ENCODE assay signal across 21 cellular contexts in genomic region chr5:56354836-56355235, GRCh38.
DNase-seq lines count a peak whose midpoint lies in the region; ATAC-seq and TF ChIP-seq lines count a peak whose summit lies in the region.
"Had no signal": no experiment of that assay in that cellular context is flagged by ENCODE, and none has a peak within 500 bp of the region (broad histone marks: within the 10 kb centered on the region; RNA-seq: fewer than 3 reads in every experiment).

No MANE protein-coding gene starts in this region.

- no peak overlapping the region for H3K14ac ChIP-seq in mesenchymal stem cell (ENCODE audit: low read length in 2 of 2)

- 100% methylated on average over 3 of the region's 4 CpGs for WGBS in mesenchymal stem cell

- H2BK12ac ChIP-seq in mesenchymal stem cell (ENCODE audit: low read length in 2 of 2): no peak overlapping the region

- H3K36me3 ChIP-seq in BLaER1 treated with 17β-estradiol and CSF1 and Interleukin-3, amounts not matched to agents 10 nM and 100 nM: no peaks in the 10 kb centered on the region; a peak in 2 of 22 replicates
- H3K36me3 ChIP-seq in mesenchymal stem cell (ENCODE audit: control insufficient read depth in 1 of 2, insufficient read depth in 2 of 2, low read depth in 1 of 2, low read length in 2 of 2) (no peaks in the 10 kb centered on the region), brain microvascular endothelial cell (replicated peaks) (no peaks in the 10 kb centered on the region)

- no peak overlapping the region for H3K23ac ChIP-seq in mesenchymal stem cell (ENCODE audit: low read length in 2 of 2)

- H3K9ac ChIP-seq in BLaER1 treated with 17β-estradiol and CSF1 and Interleukin-3, amounts not matched to agents 10 nM and 100 nM: no peak overlapping the region
- no peak overlapping the region for H3K9ac ChIP-seq in mesenchymal stem cell (ENCODE audit: low read length)

- peaks cover 25% of the 10 kb centered on the region for H3K4me1 Mint-ChIP-seq in activated naive CD8-positive, alpha-beta T cell (ENCODE audit: low read depth)
- H3K4me1 Mint-ChIP-seq in activated naive CD8-positive, alpha-beta T cell treated with anti-CD3 and anti-CD28 coated beads for 36 hours: peaks cover 39% of the 10 kb centered on the region
- peaks cover 57% of the 10 kb centered on the region for H3K4me1 Mint-ChIP-seq in activated naive CD8-positive, alpha-beta T cell treated with anti-CD3 and anti-CD28 coated beads, Interleukin-2, amount 50 U/mL, for 24 hours
- peaks cover 78% of the 10 kb centered on the region for H3K4me1 Mint-ChIP-seq in Calu3 (ENCODE audit: low read depth, unreplicated experiment)

- no TSS peak for BruUV-seq in Calu3 (replicated peaks; lab: Mats Ljungman, UMichigan)

- peaks cover 0 to 38% (median 13%) of the 10 kb centered on the region in 11 experiments; a peak in 13 of 22 replicates for H3K9me3 ChIP-seq in BLaER1 treated with 17β-estradiol and CSF1 and Interleukin-3, amounts not matched to agents 10 nM and 100 nM (replicated peaks in 1 of 11)
- no peaks in the 10 kb centered on the region for H3K9me3 ChIP-seq in mesenchymal stem cell (ENCODE audit: control insufficient read depth, low read length)

- ATAC-seq in activated naive CD8-positive, alpha-beta T cell treated with anti-CD3 and anti-CD28 coated beads, Interleukin-2, amount 50 U/mL, for 24 hours: no peak
- ATAC-seq in GM21576 (IDR thresholded peaks at IDR 0.05; ENCODE audit: unreplicated experiment): no peak
- ATAC-seq: GM12878, GM23338 had no signal

- in situ Hi-C loops in brain microvascular endothelial cell (cut with HindIII; ENCODE audit: low pct_ligation_motif_present, low sequenced_read_pairs): no loop called here

- peaks cover 46 to 100% (median 95%) of the 10 kb centered on the region in 10 experiments for H3K4me1 ChIP-seq in BLaER1 treated with 17β-estradiol and CSF1 and Interleukin-3, amounts not matched to agents 10 nM and 100 nM
- H3K4me1 ChIP-seq in mesenchymal stem cell (ENCODE audit: control insufficient read depth, insufficient read depth, low read depth, low read length): peaks cover 6% of the 10 kb centered on the region

- H2AK5ac ChIP-seq in mesenchymal stem cell (ENCODE audit: low read length, severe bottlenecking): peak overlapping the region; percentile 27

- intact Hi-C loops in Calu3 (cut with micrococcal nuclease; ENCODE audit: unreplicated experiment): loop anchor here (5.0 kb wide), 4 partner anchors 52 to 462 kb away; partner anchors contain the start of gene MAP3K1

- TF ChIP-seq CTCF in brain microvascular endothelial cell (IDR thresholded peaks at IDR 0.05; ENCODE audit: low read depth, low read length, missing control alignments): no peak
- TF ChIP-seq CTCF in Calu3 (IDR thresholded peaks at IDR 0.05; ENCODE audit: unreplicated experiment): no peak

- CTCF ChIA-PET in Calu3 (lab: Charles Lee): no interaction called here

- H2AFZ ChIP-seq in mesenchymal stem cell (ENCODE audit: low read depth, low read length): no peak overlapping the region
- H2AFZ ChIP-seq: GM23338 had no signal

- H2BK15ac ChIP-seq in mesenchymal stem cell (ENCODE audit: low read depth, poor library complexity, severe bottlenecking): no peak overlapping the region

- no peak for DNase-seq in activated naive CD8-positive, alpha-beta T cell treated with anti-CD3 and anti-CD28 coated beads for 36 hours
- DNase-seq in activated naive CD8-positive, alpha-beta T cell treated with anti-CD3 and anti-CD28 coated beads, Interleukin-2, amount 50 U/mL, for 24 hours: no peak
- DNase-seq in mesenchymal stem cell (no peak), brain microvascular endothelial cell (no peak), Calu3 (no peak)
- DNase-seq: 8988T; C1 segment of cervical spinal cord; CD4-positive, alpha-beta T cell; DMS 273 treated with DMSO at 0.1 percent for 48 hours; DMS53; DND-41; EL; HCEC 1CT; IMR-90; KBM-7 had no signal

- no peak overlapping the region for H2BK120ac ChIP-seq in mesenchymal stem cell (ENCODE audit: low read depth, low read length)

- no peaks in the 10 kb centered on the region for H3K9me3 Mint-ChIP-seq in activated naive CD8-positive, alpha-beta T cell (ENCODE audit: low read depth)
- no peaks in the 10 kb centered on the region for H3K9me3 Mint-ChIP-seq in activated naive CD8-positive, alpha-beta T cell treated with anti-CD3 and anti-CD28 coated beads for 36 hours
- H3K9me3 Mint-ChIP-seq in activated naive CD8-positive, alpha-beta T cell treated with anti-CD3 and anti-CD28 coated beads, Interleukin-2, amount 50 U/mL, for 24 hours: peaks cover 4% of the 10 kb centered on the region
- H3K9me3 Mint-ChIP-seq in Calu3 (ENCODE audit: low read depth, unreplicated experiment): no peaks in the 10 kb centered on the region
- H3K9me3 Mint-ChIP-seq: CD4-positive, alpha-beta T cell; GM23338 had no signal

- peak overlapping the region; percentile 25 for H2BK5ac ChIP-seq in mesenchymal stem cell (ENCODE audit: low read depth, low read length, poor library complexity, severe bottlenecking)

- H3K4me3 ChIP-seq in BLaER1 treated with 17β-estradiol and CSF1 and Interleukin-3, amounts not matched to agents 10 nM and 100 nM: no peak overlapping the region
- H3K4me3 ChIP-seq in mesenchymal stem cell (ENCODE audit: insufficient read depth in 1 of 2, low read depth in 1 of 2, low read length in 2 of 2): no peak overlapping the region
- H3K4me3 ChIP-seq in brain microvascular endothelial cell (ENCODE audit: low read depth, low read length): no peak overlapping the region
- H3K4me3 ChIP-seq: GM12878, GM23338 had no signal

- no peak overlapping the region for H3K4ac ChIP-seq in mesenchymal stem cell (ENCODE audit: low read depth in 1 of 2, low read length in 2 of 2)

- H3K4me2 ChIP-seq in BLaER1 treated with 17β-estradiol and CSF1 and Interleukin-3, amounts not matched to agents 10 nM and 100 nM: peak overlapping the region in 7 of 11 experiments; percentile 7 to 90 (median 73); a peak in 12 of 22 replicates
- H3K4me2 ChIP-seq in mesenchymal stem cell (ENCODE audit: low read length, poor library complexity, severe bottlenecking): no peak overlapping the region
- H3K4me2 ChIP-seq: GM23338 had no signal

- H3K36me3 Mint-ChIP-seq in activated naive CD8-positive, alpha-beta T cell: no peaks in the 10 kb centered on the region
- no peaks in the 10 kb centered on the region for H3K36me3 Mint-ChIP-seq in activated naive CD8-positive, alpha-beta T cell treated with anti-CD3 and anti-CD28 coated beads for 36 hours
- H3K36me3 Mint-ChIP-seq in activated naive CD8-positive, alpha-beta T cell treated with anti-CD3 and anti-CD28 coated beads, Interleukin-2, amount 50 U/mL, for 24 hours (ENCODE audit: low read depth): peaks cover 6% of the 10 kb centered on the region
- H3K36me3 Mint-ChIP-seq in Calu3 (ENCODE audit: insufficient read depth, unreplicated experiment): peaks cover 24% of the 10 kb centered on the region

- no peak overlapping the region for H3K4me3 Mint-ChIP-seq in activated naive CD8-positive, alpha-beta T cell
- no peak overlapping the region for H3K4me3 Mint-ChIP-seq in activated naive CD8-positive, alpha-beta T cell treated with anti-CD3 and anti-CD28 coated beads for 36 hours
- no peak overlapping the region for H3K4me3 Mint-ChIP-seq in activated naive CD8-positive, alpha-beta T cell treated with anti-CD3 and anti-CD28 coated beads, Interleukin-2, amount 50 U/mL, for 24 hours
- H3K4me3 Mint-ChIP-seq in Calu3 (ENCODE audit: low read depth, unreplicated experiment): no peak overlapping the region
- H3K4me3 Mint-ChIP-seq: CD4-positive, alpha-beta T cell; GM23338 had no signal

- peak overlapping the region; percentile 1 for H3K27ac Mint-ChIP-seq in activated naive CD8-positive, alpha-beta T cell
- no peak overlapping the region for H3K27ac Mint-ChIP-seq in activated naive CD8-positive, alpha-beta T cell treated with anti-CD3 and anti-CD28 coated beads for 36 hours
- peak overlapping the region; percentile 83 for H3K27ac Mint-ChIP-seq in activated naive CD8-positive, alpha-beta T cell treated with anti-CD3 and anti-CD28 coated beads, Interleukin-2, amount 50 U/mL, for 24 hours
- no peak overlapping the region for H3K27ac Mint-ChIP-seq in Calu3 (ENCODE audit: unreplicated experiment)
- H3K27ac Mint-ChIP-seq: CD4-positive, alpha-beta T cell; GM23338 had no signal

- no peak overlapping the region for H4K8ac ChIP-seq in mesenchymal stem cell (ENCODE audit: low read length)

- no peak overlapping the region for H4K91ac ChIP-seq in mesenchymal stem cell (ENCODE audit: low read length)

- H4K20me1 ChIP-seq in BLaER1 treated with 17β-estradiol and CSF1 and Interleukin-3, amounts not matched to agents 10 nM and 100 nM: no peaks in the 10 kb centered on the region

- H3K27me3 Mint-ChIP-seq in activated naive CD8-positive, alpha-beta T cell: no peaks in the 10 kb centered on the region
- H3K27me3 Mint-ChIP-seq in activated naive CD8-positive, alpha-beta T cell treated with anti-CD3 and anti-CD28 coated beads for 36 hours: no peaks in the 10 kb centered on the region
- H3K27me3 Mint-ChIP-seq in activated naive CD8-positive, alpha-beta T cell treated with anti-CD3 and anti-CD28 coated beads, Interleukin-2, amount 50 U/mL, for 24 hours: no peaks in the 10 kb centered on the region
- H3K27me3 Mint-ChIP-seq in Calu3 (ENCODE audit: unreplicated experiment): no peaks in the 10 kb centered on the region
- H3K27me3 Mint-ChIP-seq: CD4-positive, alpha-beta T cell had no signal

- H3K18ac ChIP-seq in mesenchymal stem cell (ENCODE audit: low read depth in 1 of 2, low read length in 2 of 2): no peak overlapping the region

- no peaks in the 10 kb centered on the region for H3K27me3 ChIP-seq in BLaER1 treated with 17β-estradiol and CSF1 and Interleukin-3, amounts not matched to agents 10 nM and 100 nM
- H3K27me3 ChIP-seq in mesenchymal stem cell (ENCODE audit: control insufficient read depth in 1 of 2, insufficient read depth in 1 of 2, low read length in 2 of 2) (no peaks in the 10 kb centered on the region), brain microvascular endothelial cell (replicated peaks) (no peaks in the 10 kb centered on the region)

- H3K79me1 ChIP-seq in mesenchymal stem cell (replicated peaks; ENCODE audit: low read length, poor library complexity, severe bottlenecking): no peaks in the 10 kb centered on the region

- peak overlapping the region in 4 of 11 experiments; percentile 49 to 71 (median 60); a peak in 8 of 22 replicates for H3K27ac ChIP-seq in BLaER1 treated with 17β-estradiol and CSF1 and Interleukin-3, amounts not matched to agents 10 nM and 100 nM
- no peak overlapping the region for H3K27ac ChIP-seq in mesenchymal stem cell (ENCODE audit: low read length, poor library complexity, severe bottlenecking)
- no peak overlapping the region for H3K27ac ChIP-seq in brain microvascular endothelial cell
- H3K27ac ChIP-seq: HL-60 had no signal

Comparison
In these comparisons a context has a peak if more than half of its experiments do, and no peak if none do; other contexts are left out.
1. H3K27ac Mint-ChIP-seq: peak in activated naive CD8-positive, alpha-beta T cell (single experiment) and activated naive CD8-positive, alpha-beta T cell treated with anti-CD3 and anti-CD28 coated beads, Interleukin-2, amount 50 U/mL, for 24 hours (single experiment); none in activated naive CD8-positive, alpha-beta T cell treated with anti-CD3 and anti-CD28 coated beads for 36 hours (single experiment) and Calu3 (single experiment).